ENCODE assay signal across 5 cellular contexts in genomic region chr16:21580131-21580530, GRCh38. TPM values are rescaled to one million over a fixed set of nuclear protein-coding genes. Genes with fewer than 3 reads are reported as not detected.
DNase-seq lines count a peak whose midpoint lies in the region; FAIRE-seq and TF ChIP-seq lines count a peak whose summit lies in the region.
"Not testable (repeated sequence)": the region's sequence is repeated elsewhere in the genome, so short reads cannot be mapped to it uniquely, and the experiment has no call there.

No MANE protein-coding gene starts in this region.

- H3K4me3 Mint-ChIP-seq in CD14-positive monocyte; osteocyte (ENCODE audit: unreplicated experiment); type B pancreatic cell: not testable (repeated sequence)

- not testable (repeated sequence) for H3K9ac ChIP-seq in kidney (ENCODE audit: low read length in 2 of 2)

- DNase-seq in CD14-positive monocyte (ENCODE audit: low spot score) (peak; percentile 25), kidney (peak; percentile 49), osteocyte (ENCODE audit: extremely low spot score, unreplicated experiment) (peak; percentile 79), type B pancreatic cell (ENCODE audit: extremely low spot score, unreplicated experiment) (peak; percentile 47)
- DNase-seq in activated CD8-positive, alpha-beta memory T cell treated with anti-CD3 and anti-CD28 coated beads, Interleukin-2, amount 50 U/mL, for 48 hours: peak; percentile 30

- not testable (repeated sequence) for H3K36me3 Mint-ChIP-seq in CD14-positive monocyte; osteocyte (ENCODE audit: unreplicated experiment); type B pancreatic cell

- H3K27me3 Mint-ChIP-seq in CD14-positive monocyte (ENCODE audit: low read depth in 3 of 3): peaks cover 7 to 14% (median 8%) of the 10 kb centered on the region in 3 donors
- peaks cover 36% of the 10 kb centered on the region for H3K27me3 Mint-ChIP-seq in osteocyte (ENCODE audit: unreplicated experiment)
- H3K27me3 Mint-ChIP-seq in type B pancreatic cell: not testable (repeated sequence)

- H3K4me1 ChIP-seq in kidney (ENCODE audit: control insufficient read depth in 1 of 2, insufficient read depth in 1 of 2, low read depth in 1 of 2, low read length in 2 of 2): not testable (repeated sequence)

- H3K27ac Mint-ChIP-seq in CD14-positive monocyte: peak overlapping the region in 1 of 7 donors; percentile 12
- H3K27ac Mint-ChIP-seq in osteocyte (ENCODE audit: unreplicated experiment); type B pancreatic cell: not testable (repeated sequence)

- not testable (repeated sequence) for TF ChIP-seq CTCF in CD14-positive monocyte (IDR thresholded peaks at IDR 0.05); kidney (IDR thresholded peaks at IDR 0.05; ENCODE audit: borderline replicate concordance, extremely low read depth, insufficient read depth); osteocyte (IDR thresholded peaks at IDR 0.05); type B pancreatic cell (conservative IDR thresholded peaks at IDR 0.05)

- H3K36me3 ChIP-seq in kidney (ENCODE audit: control insufficient read depth in 1 of 2, insufficient read depth in 2 of 2, low read length in 2 of 2): not testable (repeated sequence)

- peaks cover 12% of the 10 kb centered on the region for H3K4me1 Mint-ChIP-seq in CD14-positive monocyte
- H3K4me1 Mint-ChIP-seq in osteocyte (ENCODE audit: unreplicated experiment); type B pancreatic cell (ENCODE audit: unreplicated experiment): not testable (repeated sequence)

- not testable (repeated sequence) for H3K9me3 ChIP-seq in kidney (ENCODE audit: control insufficient read depth in 1 of 2, low read length in 2 of 2)

- H3K4me3 ChIP-seq in kidney (ENCODE audit: low read length in 2 of 2): not testable (repeated sequence)

- H3K27ac ChIP-seq in kidney (ENCODE audit: low read depth in 2 of 2, low read length in 2 of 2): not testable (repeated sequence)

- not testable (repeated sequence) for H3K9me3 Mint-ChIP-seq in CD14-positive monocyte; osteocyte (ENCODE audit: unreplicated experiment); type B pancreatic cell

- not testable (repeated sequence) for FAIRE-seq in kidney (lab: Jason Lieb, UNC)

- intact Hi-C loops in CD14-positive monocyte (cut with micrococcal nuclease): not testable (repeated sequence)
- intact Hi-C loops in kidney (cut with DNase I): loop anchor here (5.0 kb wide), 1 partner anchor 1117 kb away; no protein-coding TSS in a partner anchor

RNA-seq across cellular contexts. Expression of gene METTL9, which starts 19.2 kb away (rescaled TPM):
- 100 to 1,000 TPM; 373 to 400 TPM for polyA plus RNA-seq in CD14-positive monocyte
- total RNA-seq in kidney: 129 TPM
- 193 TPM for polyA plus RNA-seq in kidney (ENCODE audit: insufficient read depth, low read depth, low replicate concordance)
- 91.9 and 94.4 TPM in 2 replicates for total RNA-seq in osteocyte
- total RNA-seq in type B pancreatic cell (ENCODE audit: low replicate concordance): 87.1 and 132 TPM in 2 replicates

Comparison
In these comparisons a context has a peak if more than half of its experiments do, and no peak if none do; other contexts are left out.
1. DNase-seq: peak in every context shown above with its lines; median percentile 79 in osteocyte; 49 in kidney; 47 in type B pancreatic cell; 30 in activated CD8-positive, alpha-beta memory T cell treated with anti-CD3 and anti-CD28 coated beads, Interleukin-2, amount 50 U/mL, for 48 hours; 25 in CD14-positive monocyte.